In the genomic region with DNA sequence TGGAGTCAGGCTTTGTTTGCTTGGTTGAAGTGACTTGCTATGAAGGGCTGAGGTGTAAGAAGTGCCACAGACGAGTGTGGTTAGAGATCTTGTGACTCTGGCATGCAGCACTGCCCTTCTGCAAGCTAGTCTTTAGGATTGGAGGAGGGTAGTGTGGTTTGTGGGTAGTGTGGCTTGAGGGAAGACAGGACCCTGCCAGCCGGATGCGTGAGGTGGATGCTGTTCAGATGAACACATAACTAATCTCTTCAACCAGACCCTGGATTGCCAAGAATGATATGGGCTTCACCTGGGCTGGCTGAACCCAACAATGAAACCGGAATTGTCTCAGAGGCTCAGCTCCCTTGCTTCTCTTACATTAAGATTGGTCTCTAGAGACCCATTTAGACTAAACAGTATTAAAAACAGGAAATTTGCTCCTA, we compare ENCODE assay signal across 8 cellular contexts. TPM values are rescaled to one million over a fixed set of nuclear protein-coding genes. Genes with fewer than 3 reads are reported as not detected.
DNase-seq lines count a peak whose midpoint lies in the region; TF ChIP-seq lines count a peak whose summit lies in the region.

No MANE protein-coding gene starts in this region.

- H3K4me1 ChIP-seq in stomach (peaks cover 8 to 48% (median 21%) of the 10 kb centered on the region in 4 donors), uterus (peaks cover 0 to 7% of the 10 kb centered on the region in 2 donors)

- H3K27me3 ChIP-seq in stomach = no peaks in the 10 kb centered on the region
- H3K27me3 ChIP-seq in uterus = no peaks in the 10 kb centered on the region

- no peak overlapping the region for H3K4me3 Mint-ChIP-seq in activated naive CD4-positive, alpha-beta T cell treated with anti-CD3 and anti-CD28 coated beads for 36 hours
- no peak overlapping the region for H3K4me3 Mint-ChIP-seq in type B pancreatic cell

- H3K9me3 Mint-ChIP-seq in activated naive CD4-positive, alpha-beta T cell treated with anti-CD3 and anti-CD28 coated beads for 36 hours = no peaks in the 10 kb centered on the region
- H3K9me3 Mint-ChIP-seq in type B pancreatic cell = no peaks in the 10 kb centered on the region

- peaks cover 42% of the 10 kb centered on the region for H3K4me1 Mint-ChIP-seq in activated naive CD4-positive, alpha-beta T cell treated with anti-CD3 and anti-CD28 coated beads for 36 hours (ENCODE audit: low read depth)
- H3K4me1 Mint-ChIP-seq in type B pancreatic cell (ENCODE audit: unreplicated experiment) = peaks cover 28% of the 10 kb centered on the region

- CTCF ChIA-PET in activated naive CD4-positive, alpha-beta T cell treated with anti-CD3 and anti-CD28 coated beads for 36 hours (lab: Charles Lee) = interaction anchor here (1.3 kb wide), 1 partner anchor 59 kb away, joined by 3 read pairs; the partner anchor contains the start of genes HAUS2 and LRRC57

- no peak overlapping the region for H3K27ac ChIP-seq in stomach
- H3K27ac ChIP-seq in uterus = peak overlapping the region in 1 of 2 donors; percentile 43

- intact Hi-C loops in activated naive CD4-positive, alpha-beta T cell treated with anti-CD3 and anti-CD28 coated beads for 36 hours (cut with micrococcal nuclease) = no loop called here
- intact Hi-C loops in stomach (cut with DNase I; ENCODE audit: low total_unique reads) = no loop called here
- intact Hi-C loops in uterus (cut with DNase I; ENCODE audit: low total_unique reads) = no loop called here

- no peak overlapping the region for H3K27ac Mint-ChIP-seq in activated naive CD4-positive, alpha-beta T cell treated with anti-CD3 and anti-CD28 coated beads for 36 hours
- H3K27ac Mint-ChIP-seq in type B pancreatic cell = no peak overlapping the region

- peak in 2 of 3 donors; percentile 5 to 41 for DNase-seq in stimulated activated CD4-positive, alpha-beta T cell treated with anti-CD3 and anti-CD28 coated beads, Interleukin-12 subunit alpha, Interleukin-12 subunit beta, amount 100 ng/mL, for 48 hours (ENCODE audit: low read depth in 2 of 3, low spot score in 1 of 3)
- DNase-seq in stimulated activated CD4-positive, alpha-beta T cell treated with anti-CD3 and anti-CD28 coated beads, Interleukin-12 subunit alpha, Interleukin-12 subunit beta, amount 100 ng/mL, for 4 hours = no peak
- peak; percentile 66 to 79 for DNase-seq in NOMO-1 (lab: John Stamatoyannopoulos, UW; ENCODE audit: unreplicated experiment in 2 of 2)
- DNase-seq in activated naive CD4-positive, alpha-beta T cell treated with anti-CD3 and anti-CD28 coated beads for 36 hours = peak; percentile 58
- peak; percentile 52 for DNase-seq in retinal pigment epithelial cell (ENCODE audit: low read depth)
- DNase-seq in stomach = no peak
- DNase-seq in uterus = no peak
- no peak for DNase-seq in type B pancreatic cell (ENCODE audit: extremely low spot score, unreplicated experiment)

- no peak for TF ChIP-seq POLR2A in stomach (IDR thresholded peaks at IDR 0.05)
- no peak for TF ChIP-seq POLR2A in uterus (IDR thresholded peaks at IDR 0.05)

- no peak for TF ChIP-seq EP300 in stomach (IDR thresholded peaks at IDR 0.05)

- H3K36me3 Mint-ChIP-seq in activated naive CD4-positive, alpha-beta T cell treated with anti-CD3 and anti-CD28 coated beads for 36 hours (ENCODE audit: low read depth) = no peaks in the 10 kb centered on the region
- peaks cover 11% of the 10 kb centered on the region for H3K36me3 Mint-ChIP-seq in type B pancreatic cell

- TF ChIP-seq CTCF in retinal pigment epithelial cell (conservative IDR thresholded peaks at IDR 0.05; ENCODE audit: low read depth, low read length) (no peak), stomach (IDR thresholded peaks at IDR 0.05) (no peak), uterus (IDR thresholded peaks at IDR 0.05) (no peak), type B pancreatic cell (conservative IDR thresholded peaks at IDR 0.05) (no peak)

- WGBS in stomach, 5 donors = 44 to 57% (median 51%) methylated on average over 4 of the region's 4 CpGs

- H3K36me3 ChIP-seq in stomach = no peaks in the 10 kb centered on the region
- H3K36me3 ChIP-seq in uterus = no peaks in the 10 kb centered on the region

- no peaks in the 10 kb centered on the region for H3K9me3 ChIP-seq in stomach
- no peaks in the 10 kb centered on the region for H3K9me3 ChIP-seq in uterus

- no peaks in the 10 kb centered on the region for H3K27me3 Mint-ChIP-seq in activated naive CD4-positive, alpha-beta T cell treated with anti-CD3 and anti-CD28 coated beads for 36 hours (ENCODE audit: low read depth)
- H3K27me3 Mint-ChIP-seq in type B pancreatic cell = no peaks in the 10 kb centered on the region

- H3K4me3 ChIP-seq in retinal pigment epithelial cell (ENCODE audit: low read length) = no peak overlapping the region
- H3K4me3 ChIP-seq in stomach = no peak overlapping the region
- H3K4me3 ChIP-seq in uterus = no peak overlapping the region

RNA-seq across cellular contexts. Expression of gene STARD9, which starts 32.7 kb away (rescaled TPM):
- 1 to 10 TPM; 1.9 to 2.5 TPM for total RNA-seq in activated naive CD4-positive, alpha-beta T cell treated with anti-CD3 and anti-CD28 coated beads for 36 hours
- total RNA-seq in stomach (10 to 100 TPM in 4 of 5 donors, 1 to 10 TPM in 1; 4.9 to 45.7 (median 19.7) TPM), uterus (10 to 100 TPM; 22.8 to 67.2 (median 25.2) TPM), type B pancreatic cell (ENCODE audit: low replicate concordance) (1.2 and 13.7 TPM in 2 replicates)
- 1 to 10 TPM; 1.4 to 1.9 (median 1.5) TPM for polyA plus RNA-seq in stomach

RNA-seq across cellular contexts. Expression of gene HAUS2, which starts 59.5 kb away (rescaled TPM):
- 10 to 100 TPM; 46.2 to 55.6 TPM for total RNA-seq in activated naive CD4-positive, alpha-beta T cell treated with anti-CD3 and anti-CD28 coated beads for 36 hours
- 10 to 100 TPM in 2 of 5 donors, 1 to 10 TPM in 3; 4.9 to 22.0 (median 8.4) TPM for total RNA-seq in stomach
- 10 to 100 TPM in 2 of 3 donors, 1 to 10 TPM in 1; 6.3 to 15.9 (median 11.6) TPM for polyA plus RNA-seq in stomach
- total RNA-seq in uterus = 10 to 100 TPM in 2 of 4 donors, 1 to 10 TPM in 2; 3.5 to 28.1 (median 14.6) TPM
- 17.3 and 23.2 TPM in 2 replicates for total RNA-seq in type B pancreatic cell (ENCODE audit: low replicate concordance)

RNA-seq across cellular contexts. Expression of gene LRRC57, which starts 59.5 kb away (rescaled TPM):
- 10 to 100 TPM; 14.7 to 16.3 TPM for total RNA-seq in activated naive CD4-positive, alpha-beta T cell treated with anti-CD3 and anti-CD28 coated beads for 36 hours
- 10 to 100 TPM in 4 of 5 donors, 1 to 10 TPM in 1; 7.5 to 67.9 (median 31.2) TPM for total RNA-seq in stomach
- polyA plus RNA-seq in stomach = 1 to 10 TPM; 4.7 to 8.2 (median 5.6) TPM
- 10 to 100 TPM in 3 of 4 donors, 1 to 10 TPM in 1; 8.7 to 27.1 (median 21.9) TPM for total RNA-seq in uterus
- total RNA-seq in type B pancreatic cell (ENCODE audit: low replicate concordance) = 29.0 and 36.3 TPM in 2 replicates

Comparison
In these comparisons a context has a peak if more than half of its experiments do, and no peak if none do; other contexts are left out.
1. DNase-seq: peak in stimulated activated CD4-positive, alpha-beta T cell treated with anti-CD3 and anti-CD28 coated beads, Interleukin-12 subunit alpha, Interleukin-12 subunit beta, amount 100 ng/mL, for 48 hours (2 of 3), NOMO-1 (2 of 2), activated naive CD4-positive, alpha-beta T cell treated with anti-CD3 and anti-CD28 coated beads for 36 hours (single experiment) and retinal pigment epithelial cell (single experiment); none in stimulated activated CD4-positive, alpha-beta T cell treated with anti-CD3 and anti-CD28 coated beads, Interleukin-12 subunit alpha, Interleukin-12 subunit beta, amount 100 ng/mL, for 4 hours (single experiment), stomach (single experiment), uterus (0 of 2) and type B pancreatic cell (single experiment).